20 cellular contexts compared by ENCODE assay signal in genomic region chr2:1991706-1992245, GRCh38.
DNase-seq lines count a peak whose midpoint lies in the region; TF ChIP-seq lines count a peak whose summit lies in the region.
"Had no signal": no experiment of that assay in that cellular context is flagged by ENCODE, and none has a peak within 500 bp of the region (broad histone marks: within the 10 kb centered on the region; RNA-seq: fewer than 3 reads in every experiment).

No MANE protein-coding gene starts in this region.

- no peak overlapping the region for H2BK15ac ChIP-seq in mesenchymal stem cell (ENCODE audit: low read depth, poor library complexity, severe bottlenecking)

- no peak for DNase-seq in dorsolateral prefrontal cortex
- DNase-seq in mesenchymal stem cell = no peak
- DNase-seq in RWPE1 (ENCODE audit: low spot score) = no peak
- no peak for DNase-seq in activated T-cell treated with anti-CD3 and anti-CD28 coated beads for 4 hours
- DNase-seq in activated CD4-positive, alpha-beta T cell treated with anti-CD3 and anti-CD28 coated beads for 1 hour = no peak
- DNase-seq: CD4-positive, alpha-beta T cell; GM23248; HFFc6; Kasumi-1; NCI-H1092 treated with DMSO at 0.1 percent for 48 hours; NCI-H146; NCI-H1930; NCI-H2107; NCI-H524; RPMI8226; SHP77 had no signal

- 84% methylated on average over 14 of the region's 14 CpGs for WGBS in mesenchymal stem cell

- H2AFZ ChIP-seq in mesenchymal stem cell (ENCODE audit: low read depth, low read length) = no peak overlapping the region
- H2AFZ ChIP-seq: GM23248 had no signal

- H2AK5ac ChIP-seq in mesenchymal stem cell (ENCODE audit: low read length, severe bottlenecking) = peak overlapping the region; percentile 50

- no peak overlapping the region for H2BK5ac ChIP-seq in mesenchymal stem cell (ENCODE audit: low read depth, low read length, poor library complexity, severe bottlenecking)

- H3K9ac ChIP-seq in BLaER1 treated with 17β-estradiol and CSF1 and Interleukin-3, amounts not matched to agents 10 nM and 100 nM = no peak overlapping the region
- H3K9ac ChIP-seq in mesenchymal stem cell (ENCODE audit: low read length) = no peak overlapping the region
- H3K9ac ChIP-seq: GM23248 had no signal

- intact Hi-C loops in dorsolateral prefrontal cortex (cut with DNase I) = loop anchor here in 1 of 2 donors (5.0 kb wide), 1 partner anchor 79 kb away; no protein-coding TSS in a partner anchor

- peaks cover 77 to 99% (median 93%) of the 10 kb centered on the region in 10 experiments for H3K4me1 ChIP-seq in BLaER1 treated with 17β-estradiol and CSF1 and Interleukin-3, amounts not matched to agents 10 nM and 100 nM
- H3K4me1 ChIP-seq in mesenchymal stem cell (ENCODE audit: control insufficient read depth, insufficient read depth, low read depth, low read length) = peaks cover 27% of the 10 kb centered on the region
- H3K4me1 ChIP-seq: HAP-1 had no signal

- CTCF ChIA-PET in RWPE1 (lab: Yijun Ruan, JAX) = no interaction called here

- POLR2A ChIA-PET in RWPE1 (lab: Yijun Ruan, JAX; ENCODE audit: low non-redundant PET) = no interaction called here

- H3K23ac ChIP-seq in mesenchymal stem cell (ENCODE audit: low read length in 2 of 2) = no peak overlapping the region

- no peak overlapping the region for H3K14ac ChIP-seq in mesenchymal stem cell (ENCODE audit: low read length in 2 of 2)

- H3K4ac ChIP-seq in mesenchymal stem cell (ENCODE audit: low read depth in 1 of 2, low read length in 2 of 2) = no peak overlapping the region

- no peak overlapping the region for H4K8ac ChIP-seq in mesenchymal stem cell (ENCODE audit: low read length)

- no peak overlapping the region; a peak in 1 of 20 replicates for H3K4me3 ChIP-seq in BLaER1 treated with 17β-estradiol and CSF1 and Interleukin-3, amounts not matched to agents 10 nM and 100 nM
- H3K4me3 ChIP-seq in dorsolateral prefrontal cortex (no peak overlapping the region), mesenchymal stem cell (ENCODE audit: insufficient read depth in 1 of 2, low read depth in 1 of 2, low read length in 2 of 2) (no peak overlapping the region)
- H3K4me3 ChIP-seq: GM23248, HAP-1, K562 had no signal

- no peaks in the 10 kb centered on the region for H3K36me3 ChIP-seq in BLaER1 treated with 17β-estradiol and CSF1 and Interleukin-3, amounts not matched to agents 10 nM and 100 nM
- no peaks in the 10 kb centered on the region for H3K36me3 ChIP-seq in mesenchymal stem cell (ENCODE audit: control insufficient read depth in 1 of 2, insufficient read depth in 2 of 2, low read depth in 1 of 2, low read length in 2 of 2)
- H3K36me3 ChIP-seq: HAP-1 had no signal

- H3K9me3 ChIP-seq in BLaER1 treated with 17β-estradiol and CSF1 and Interleukin-3, amounts not matched to agents 10 nM and 100 nM (replicated peaks in 1 of 11) = peaks cover 6 to 27% (median 17%) of the 10 kb centered on the region in 11 experiments; a peak in 21 of 22 replicates
- H3K9me3 ChIP-seq in mesenchymal stem cell (ENCODE audit: control insufficient read depth, low read length) = no peaks in the 10 kb centered on the region
- H3K9me3 ChIP-seq: HAP-1 had no signal

- H3K79me1 ChIP-seq in mesenchymal stem cell (replicated peaks; ENCODE audit: low read length, poor library complexity, severe bottlenecking) = no peaks in the 10 kb centered on the region

- H2BK12ac ChIP-seq in mesenchymal stem cell (ENCODE audit: low read length in 2 of 2) = no peak overlapping the region

- H3K27me3 ChIP-seq in BLaER1 treated with 17β-estradiol and CSF1 and Interleukin-3, amounts not matched to agents 10 nM and 100 nM = peaks cover 0 to 97% (median 0%) of the 10 kb centered on the region in 11 experiments; a peak in 11 of 22 replicates
- H3K27me3 ChIP-seq in dorsolateral prefrontal cortex = no peaks in the 10 kb centered on the region
- peaks cover 0 to 20% of the 10 kb centered on the region in 2 experiments for H3K27me3 ChIP-seq in mesenchymal stem cell (ENCODE audit: control insufficient read depth in 1 of 2, insufficient read depth in 1 of 2, low read length in 2 of 2)

- TF ChIP-seq CTCF in dorsolateral prefrontal cortex (IDR thresholded peaks at IDR 0.05 in 54 of 56, conservative IDR thresholded peaks at IDR 0.05 in 2 of 56; ENCODE audit: low read depth in 1 of 56, partially characterized antibody in 56 of 56) = no peak
- no peak for TF ChIP-seq CTCF in RWPE1 (conservative IDR thresholded peaks at IDR 0.05; ENCODE audit: low read depth)

- peaks cover 0 to 44% (median 0%) of the 10 kb centered on the region in 11 experiments; a peak in 9 of 22 replicates for H4K20me1 ChIP-seq in BLaER1 treated with 17β-estradiol and CSF1 and Interleukin-3, amounts not matched to agents 10 nM and 100 nM

- peak overlapping the region in 4 of 11 experiments; percentile 33 to 78 (median 68); a peak in 5 of 22 replicates for H3K27ac ChIP-seq in BLaER1 treated with 17β-estradiol and CSF1 and Interleukin-3, amounts not matched to agents 10 nM and 100 nM
- H3K27ac ChIP-seq in dorsolateral prefrontal cortex (peak overlapping the region in 49 of 59 donors; percentile 54 to 97 (median 86)), mesenchymal stem cell (ENCODE audit: low read length, poor library complexity, severe bottlenecking) (no peak overlapping the region), temporal lobe (ENCODE audit: low read depth, low read length) (peak overlapping the region; percentile 12), RWPE1 (no peak overlapping the region)
- H3K27ac ChIP-seq: GM23248 had no signal

- peak overlapping the region; percentile 75 to 98 (median 91) for H3K4me2 ChIP-seq in BLaER1 treated with 17β-estradiol and CSF1 and Interleukin-3, amounts not matched to agents 10 nM and 100 nM
- H3K4me2 ChIP-seq in mesenchymal stem cell (ENCODE audit: low read length, poor library complexity, severe bottlenecking) = no peak overlapping the region

- no peak overlapping the region for H4K91ac ChIP-seq in mesenchymal stem cell (ENCODE audit: low read length)

- H2BK120ac ChIP-seq in mesenchymal stem cell (ENCODE audit: low read depth, low read length) = no peak overlapping the region

- H3K18ac ChIP-seq in mesenchymal stem cell (ENCODE audit: low read depth in 1 of 2, low read length in 2 of 2) = no peak overlapping the region

Comparison
In these comparisons a context has a peak if more than half of its experiments do, and no peak if none do; other contexts are left out.
1. H3K27ac ChIP-seq: peak in dorsolateral prefrontal cortex (49 of 59) and temporal lobe (single experiment); none in mesenchymal stem cell (single experiment) and RWPE1 (single experiment).